In the genomic region with DNA sequence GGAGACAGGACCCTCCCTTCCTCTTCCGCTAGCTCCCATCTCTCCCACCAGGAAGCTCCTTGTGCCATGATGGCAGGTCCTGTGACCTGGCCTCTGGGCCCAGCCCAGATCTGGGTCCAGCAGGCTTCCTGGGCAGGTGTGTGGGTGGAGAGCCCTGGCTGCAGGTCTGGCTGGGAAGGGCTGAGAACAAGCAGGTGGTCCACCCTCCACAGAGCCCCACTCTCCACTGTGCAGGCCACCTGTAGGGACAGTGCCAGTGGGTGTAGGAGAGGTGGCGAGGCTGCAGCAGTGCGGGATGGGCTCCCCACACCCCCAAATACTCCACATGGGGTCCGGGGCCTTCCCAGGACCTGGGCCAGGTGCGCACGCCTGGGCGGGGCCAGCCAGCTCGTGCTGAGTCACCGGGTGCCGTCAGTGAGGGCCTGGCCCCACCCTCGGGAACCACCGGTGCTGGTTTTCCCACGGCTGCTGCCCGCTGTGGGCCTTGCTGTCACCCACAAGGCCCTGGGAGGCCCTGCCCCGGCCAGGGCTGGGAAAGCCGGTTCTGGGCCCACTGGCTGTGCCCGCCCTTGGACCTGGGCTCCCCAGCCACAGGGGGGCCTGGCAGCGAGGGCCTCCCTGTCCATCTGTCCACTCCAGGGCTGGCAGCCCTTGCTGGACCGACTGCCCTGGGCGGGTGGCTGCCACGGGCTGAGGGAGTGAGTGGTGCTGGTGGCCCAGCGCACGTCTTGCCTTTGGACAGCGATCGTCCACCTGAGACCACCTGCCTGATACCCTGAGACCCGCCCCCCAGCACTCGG, we compare ENCODE assay signal across 8 cellular contexts. TPM values are rescaled to one million over a fixed set of nuclear protein-coding genes. Genes with fewer than 3 reads are reported as not detected.
DNase-seq lines count a peak whose midpoint lies in the region; ATAC-seq and TF ChIP-seq lines count a peak whose summit lies in the region.

No MANE protein-coding gene starts in this region.

- TF ChIP-seq CTCF in epithelial cell of esophagus (IDR thresholded peaks at IDR 0.05; ENCODE audit: insufficient read depth, low read depth, low read length, missing control alignments): no peak

- H3K4me3 ChIP-seq in epithelial cell of esophagus (ENCODE audit: low read length): no peak overlapping the region

- intact Hi-C loops in sciatic nerve (cut with DNase I): no loop called here

- no peak for DNase-seq in activated CD4-positive, CD25-positive, alpha-beta regulatory T cell (lab: John Stamatoyannopoulos, UW)
- DNase-seq in NCI-H226 (peak; percentile 43), epithelial cell of esophagus (ENCODE audit: low read depth) (peak; percentile 98), sciatic nerve (ENCODE audit: low spot score) (peak; percentile 60)

- peak; percentile 35 to 58 for ATAC-seq in activated CD4-positive, CD25-positive, alpha-beta regulatory T cell treated with anti-CD3 and anti-CD28 coated beads, Interleukin-2, amount 50 U/mL, for 24 hours
- ATAC-seq in sciatic nerve (no peak), HG02759 (IDR thresholded peaks at IDR 0.05; ENCODE audit: unreplicated experiment) (no peak), HG03025 (IDR thresholded peaks at IDR 0.05; ENCODE audit: low FRiP score, unreplicated experiment) (no peak), HG02678 (IDR thresholded peaks at IDR 0.05; ENCODE audit: unreplicated experiment) (no peak)

RNA-seq across cellular contexts. Expression of gene NRARP, which starts 9.3 kb away (rescaled TPM):
- total RNA-seq in sciatic nerve: 18.5 TPM

RNA-seq across cellular contexts. Expression of gene TOR4A, which starts 33.8 kb away (rescaled TPM):
- total RNA-seq in sciatic nerve: 4.0 TPM

RNA-seq across cellular contexts. Expression of gene NELFB, which starts 56.2 kb away (rescaled TPM):
- 38.9 TPM for total RNA-seq in sciatic nerve

Comparison
In these comparisons a context has a peak if more than half of its experiments do, and no peak if none do; other contexts are left out.
1. ATAC-seq: peak in activated CD4-positive, CD25-positive, alpha-beta regulatory T cell treated with anti-CD3 and anti-CD28 coated beads, Interleukin-2, amount 50 U/mL, for 24 hours (2 of 2); none in sciatic nerve (single experiment), HG02759 (single experiment), HG03025 (single experiment) and HG02678 (single experiment).
2. DNase-seq: peak in NCI-H226 (single experiment), epithelial cell of esophagus (single experiment) and sciatic nerve (single experiment); none in activated CD4-positive, CD25-positive, alpha-beta regulatory T cell (0 of 4).